In the genomic region with DNA sequence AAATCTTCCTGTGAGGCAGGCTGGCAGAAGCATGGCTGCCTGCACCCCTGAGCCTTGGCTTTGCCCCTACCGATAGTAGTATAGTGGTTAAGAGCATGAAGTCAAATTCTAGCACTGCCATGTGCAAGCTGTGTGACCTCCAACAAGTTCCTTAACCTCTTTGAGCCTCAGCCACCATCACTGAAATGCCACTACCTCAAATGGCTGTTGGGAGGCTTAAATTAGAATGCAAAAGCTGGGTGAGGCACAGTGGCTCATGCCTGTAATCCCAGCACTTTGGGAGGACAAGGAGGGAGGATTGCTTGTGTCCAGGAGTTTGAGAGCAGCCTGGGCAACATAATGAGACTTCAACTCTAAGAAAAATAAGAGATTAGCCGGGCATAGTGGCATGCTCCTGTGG, we compare ENCODE assay signal across 1 cellular context.
TF ChIP-seq lines count a peak whose summit lies in the region.

No MANE protein-coding gene starts in this region.

TF ChIP-seq in HepG2, 621 proteins besides CTCF, POLR2A, EP300 and RAD21:
- TF ChIP-seq ZNF382 (CRISPR knock-in tag; IDR thresholded peaks at IDR 0.05; ENCODE audit: borderline replicate concordance) (no peak), MYC (CRISPR knock-in tag; IDR thresholded peaks at IDR 0.05; ENCODE audit: borderline replicate concordance) (no peak), ZFAT (CRISPR knock-in tag; conservative IDR thresholded peaks at IDR 0.05) (no peak), MAFG (CRISPR knock-in tag; IDR thresholded peaks at IDR 0.05) (no peak)
- TF ChIP-seq, protein P1, sequence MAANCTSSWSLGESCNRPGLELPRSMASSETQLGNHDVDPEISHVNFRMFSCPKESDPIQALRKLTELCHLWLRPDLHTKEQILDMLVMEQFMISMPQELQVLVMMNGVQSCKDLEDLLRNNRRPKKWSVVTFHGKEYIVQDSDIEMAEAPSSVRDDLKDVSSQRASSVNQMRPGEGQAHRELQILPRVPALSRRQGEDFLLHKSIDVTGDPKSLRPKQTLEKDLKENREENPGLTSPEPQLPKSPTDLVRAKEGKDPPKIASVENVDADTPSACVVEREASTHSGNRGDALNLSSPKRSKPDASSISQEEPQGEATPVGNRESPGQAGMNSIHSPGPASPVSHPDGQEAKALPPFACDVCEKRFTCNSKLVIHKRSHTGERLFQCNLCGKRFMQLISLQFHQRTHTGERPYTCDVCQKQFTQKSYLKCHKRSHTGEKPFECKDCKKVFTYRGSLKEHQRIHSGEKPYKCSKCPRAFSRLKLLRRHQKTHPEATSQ (CRISPR knock-in tag; IDR thresholded peaks at IDR 0.05; ENCODE audit: borderline replicate concordance) = 0 out of 2 replicates have a peak, but pooled peaks have one; percentile 23
